In genomic region chr4:37561803-37562207, GRCh38 we compare ENCODE assay signal across 11 cellular contexts.
A peak's percentile ranks its signal among the peaks of the same experiment; 100 is the strongest.
DNase-seq lines count a peak whose midpoint lies in the region; ATAC-seq and TF ChIP-seq lines count a peak whose summit lies in the region.
"Had no signal": no experiment of that assay in that cellular context is flagged by ENCODE, and none has a peak within 500 bp of the region (broad histone marks: within the 10 kb centered on the region; RNA-seq: fewer than 3 reads in every experiment).

No MANE protein-coding gene starts in this region.

- intact Hi-C loops in left ventricle myocardium superior (cut with micrococcal nuclease): no loop called here

- CTCF ChIA-PET in activated naive CD4-positive, alpha-beta T cell treated with anti-CD3 and anti-CD28 coated beads, Interleukin-2, amount 10 ng/mL, durations not matched to agents 7 days and 5 days (lab: Charles Lee): no interaction called here

- H3K27me3 Mint-ChIP-seq in HFFc6 (ENCODE audit: insufficient read depth): peaks cover 5% of the 10 kb centered on the region
- no peaks in the 10 kb centered on the region for H3K27me3 Mint-ChIP-seq in activated naive CD4-positive, alpha-beta T cell treated with anti-CD3 and anti-CD28 coated beads, Interleukin-2, amount 10 ng/mL, durations not matched to agents 7 days and 5 days

- TF ChIP-seq CTCF in HFFc6 (IDR thresholded peaks at IDR 0.05): no peak

- peak; percentile 96 for ATAC-seq in GM18873 (IDR thresholded peaks at IDR 0.05; ENCODE audit: low FRiP score, unreplicated experiment)
- ATAC-seq in left ventricle myocardium superior: no peak
- ATAC-seq in SK-N-SH treated with all-trans-retinoic acid at 6 μM for 48 hours: no peak

- H3K27ac Mint-ChIP-seq in HFFc6: no peak overlapping the region
- no peak overlapping the region for H3K27ac Mint-ChIP-seq in activated naive CD4-positive, alpha-beta T cell treated with anti-CD3 and anti-CD28 coated beads, Interleukin-2, amount 10 ng/mL, durations not matched to agents 7 days and 5 days
- H3K27ac Mint-ChIP-seq: stimulated activated naive B cell treated with anti-CD40 and anti-IgM and Interleukin-4, amounts not matched to agents 10 μg/mL and 1 μg/mL and 100 μg/mL, for 72 hours had no signal

- H3K4me1 Mint-ChIP-seq in HFFc6 (ENCODE audit: low read depth): peaks cover 27% of the 10 kb centered on the region
- H3K4me1 Mint-ChIP-seq in activated naive CD4-positive, alpha-beta T cell treated with anti-CD3 and anti-CD28 coated beads, Interleukin-2, amount 10 ng/mL, durations not matched to agents 7 days and 5 days: no peaks in the 10 kb centered on the region
- H3K4me1 Mint-ChIP-seq: stimulated activated naive B cell treated with anti-CD40 and anti-IgM and Interleukin-4, amounts not matched to agents 10 μg/mL and 1 μg/mL and 100 μg/mL, for 72 hours had no signal

- H3K36me3 Mint-ChIP-seq in HFFc6 (ENCODE audit: low read depth): no peaks in the 10 kb centered on the region
- no peaks in the 10 kb centered on the region for H3K36me3 Mint-ChIP-seq in activated naive CD4-positive, alpha-beta T cell treated with anti-CD3 and anti-CD28 coated beads, Interleukin-2, amount 10 ng/mL, durations not matched to agents 7 days and 5 days
- H3K36me3 Mint-ChIP-seq: stimulated activated naive B cell treated with anti-CD40 and anti-IgM and Interleukin-4, amounts not matched to agents 10 μg/mL and 1 μg/mL and 100 μg/mL, for 72 hours had no signal

- DNase-seq in HFFc6 (peak; percentile 72), LHCN-M2 (ENCODE audit: low read depth) (peak; percentile 6), foreskin melanocyte (peak; percentile 85), left ventricle myocardium superior (no peak)
- no peak for DNase-seq in activated naive CD4-positive, alpha-beta T cell treated with anti-CD3 and anti-CD28 coated beads, Interleukin-2, amount 10 ng/mL, durations not matched to agents 7 days and 5 days
- no peak for DNase-seq in stimulated activated CD4-positive, alpha-beta T cell treated with anti-CD3 and anti-CD28 coated beads, Interleukin-12 subunit alpha, Interleukin-12 subunit beta, amount 100 ng/mL, for 4 hours
- DNase-seq: NCI-H526 treated with DMSO at 0.1 percent for 48 hours; pancreas; stimulated activated naive B cell treated with anti-CD40 and anti-IgM and Interleukin-4, amounts not matched to agents 10 μg/mL and 1 μg/mL and 100 μg/mL, for 72 hours had no signal

- no peak overlapping the region for H3K4me3 Mint-ChIP-seq in HFFc6
- H3K4me3 Mint-ChIP-seq in activated naive CD4-positive, alpha-beta T cell treated with anti-CD3 and anti-CD28 coated beads, Interleukin-2, amount 10 ng/mL, durations not matched to agents 7 days and 5 days: no peak overlapping the region
- H3K4me3 Mint-ChIP-seq: stimulated activated naive B cell treated with anti-CD40 and anti-IgM and Interleukin-4, amounts not matched to agents 10 μg/mL and 1 μg/mL and 100 μg/mL, for 72 hours had no signal

- no peaks in the 10 kb centered on the region for H3K9me3 Mint-ChIP-seq in HFFc6
- H3K9me3 Mint-ChIP-seq in activated naive CD4-positive, alpha-beta T cell treated with anti-CD3 and anti-CD28 coated beads, Interleukin-2, amount 10 ng/mL, durations not matched to agents 7 days and 5 days: no peaks in the 10 kb centered on the region

TF ChIP-seq in SK-N-SH treated with all-trans-retinoic acid at 6 μM for 48 hours, 23 proteins besides CTCF, POLR2A, EP300 and RAD21:
- TF ChIP-seq PATZ1 (CRISPR knock-in tag; IDR thresholded peaks at IDR 0.05; ENCODE audit: borderline replicate concordance) (no peak), ZNF8 (CRISPR knock-in tag; IDR thresholded peaks at IDR 0.05) (no peak), SNAI2 (CRISPR knock-in tag; IDR thresholded peaks at IDR 0.05) (no peak), ESRRG (CRISPR knock-in tag; IDR thresholded peaks at IDR 0.05) (no peak), ZNF70 (CRISPR knock-in tag; IDR thresholded peaks at IDR 0.05) (no peak)
TF ChIP-seq in SK-N-SH treated with all-trans-retinoic acid at 6 μM for 48 hours: peak in this region for 0.

Comparison
In these comparisons a context has a peak if more than half of its experiments do, and no peak if none do; other contexts are left out.
1. DNase-seq: peak in HFFc6 (single experiment), LHCN-M2 (single experiment) and foreskin melanocyte (single experiment); none in left ventricle myocardium superior (single experiment), activated naive CD4-positive, alpha-beta T cell treated with anti-CD3 and anti-CD28 coated beads, Interleukin-2, amount 10 ng/mL, durations not matched to agents 7 days and 5 days (single experiment) and stimulated activated CD4-positive, alpha-beta T cell treated with anti-CD3 and anti-CD28 coated beads, Interleukin-12 subunit alpha, Interleukin-12 subunit beta, amount 100 ng/mL, for 4 hours (single experiment).